19 cellular contexts compared by ENCODE assay signal in genomic region chr14:88556581-88556980, GRCh38. TPM values are rescaled to one million over a fixed set of nuclear protein-coding genes. Genes with fewer than 3 reads are reported as not detected.
DNase-seq lines count a peak whose midpoint lies in the region; ATAC-seq and TF ChIP-seq lines count a peak whose summit lies in the region.
"Had no signal": no experiment of that assay in that cellular context is flagged by ENCODE, and none has a peak within 500 bp of the region (broad histone marks: within the 10 kb centered on the region; RNA-seq: fewer than 3 reads in every experiment).

No MANE protein-coding gene starts in this region.

- 38 to 41% (median 38%) methylated on average over 3 of the region's 3 CpGs for WGBS in psoas muscle, 3 donors

- intact Hi-C loops in psoas muscle (cut with DNase I): loop anchor here in 1 of 2 donors (10.0 kb wide), 1 partner anchor 1398 kb away; the partner anchor contains the start of genes EFCAB11 and TDP1

- DNase-seq in GM03348 (ENCODE audit: low spot score): peak; percentile 27
- DNase-seq in SJSA1 (ENCODE audit: low read depth in 1 of 2, low spot score in 2 of 2): peak in 1 of 2 experiments; percentile 46
- DNase-seq in fibroblast of peridontal ligament (ENCODE audit: extremely low read depth): peak; percentile 31
- no peak for DNase-seq in psoas muscle
- DNase-seq in NCI-H748 treated with DMSO at 0.1 percent for 48 hours (lab: John Stamatoyannopoulos, UW): no peak
- no peak for DNase-seq in globus pallidus (ENCODE audit: low spot score)
- DNase-seq: activated T-cell treated with anti-CD3 and anti-CD28 coated beads, Interleukin-2, amount 50 U/mL, for 72 hours; DMS53; effector CD4-positive, alpha-beta T cell; GF-D8; NCI-H1092; NCI-H1930; NCI-H69 had no signal

- H3K4me1 ChIP-seq in SJSA1 (replicated peaks): peaks cover 44% of the 10 kb centered on the region
- peaks cover 27% of the 10 kb centered on the region for H3K4me1 ChIP-seq in psoas muscle

- peaks cover 7% of the 10 kb centered on the region; the same call in 1 of the 2 replicates for H3K36me3 ChIP-seq in SJSA1
- H3K36me3 ChIP-seq in psoas muscle (ENCODE audit: insufficient read depth in 1 of 2, low read depth in 1 of 2): no peaks in the 10 kb centered on the region
- H3K36me3 ChIP-seq: ascending aorta had no signal

- H3K27ac ChIP-seq in SJSA1: peak overlapping the region; percentile 95
- H3K27ac ChIP-seq in psoas muscle: peak overlapping the region; percentile 50
- H3K27ac ChIP-seq: ascending aorta had no signal

- H3K4me3 ChIP-seq in SJSA1: no peak overlapping the region
- H3K4me3 ChIP-seq in psoas muscle: no peak overlapping the region
- H3K4me3 ChIP-seq: ascending aorta had no signal

- ATAC-seq in psoas muscle: no peak
- ATAC-seq in HG02981 (IDR thresholded peaks at IDR 0.05; ENCODE audit: unreplicated experiment): no peak
- ATAC-seq: esophagus mucosa; stimulated activated memory B cell treated with anti-CD40 and anti-IgM and Interleukin-4, amounts not matched to agents 10 μg/mL and 1 μg/mL and 100 μg/mL, for 72 hours had no signal

- no peak for TF ChIP-seq CTCF in psoas muscle (IDR thresholded peaks at IDR 0.05)

- H3K27me3 ChIP-seq in SJSA1 (replicated peaks): no peaks in the 10 kb centered on the region
- H3K27me3 ChIP-seq in psoas muscle (ENCODE audit: insufficient read depth in 3 of 3, low read length in 2 of 3): no peaks in the 10 kb centered on the region
- H3K27me3 ChIP-seq: ascending aorta had no signal

- H3K9me3 ChIP-seq in SJSA1 (replicated peaks) (no peaks in the 10 kb centered on the region), psoas muscle (no peaks in the 10 kb centered on the region)
- H3K9me3 ChIP-seq: ascending aorta had no signal

RNA-seq across cellular contexts. Expression of gene PTPN21, which starts 1.8 kb away (rescaled TPM):
- total RNA-seq in SJSA1 (2014; rRNA removed; shearing (Covaris generic)): 8.5 and 16.1 TPM in 2 replicates
- total RNA-seq in psoas muscle: 10 to 100 TPM; 14.8 to 27.3 (median 18.5) TPM
- 10 to 100 TPM in 1 of 3 donors, 1 to 10 TPM in 2; 4.7 to 10.7 (median 6.6) TPM for polyA plus RNA-seq in psoas muscle
- total RNA-seq: activated naive CD4-positive, alpha-beta T cell treated with anti-CD3 and anti-CD28 coated beads, Interleukin-2, amount 50 U/mL, for 72 hours had no signal
- polyA plus RNA-seq: naive thymus-derived CD4-positive, alpha-beta T cell had no signal

RNA-seq across cellular contexts. Expression of gene ZC3H14, which starts 6.3 kb away (rescaled TPM):
- 54.8 and 86.1 TPM in 2 replicates for total RNA-seq in SJSA1 (2014; rRNA removed; shearing (Covaris generic))
- total RNA-seq in psoas muscle: 10 to 100 TPM; 34.0 to 38.8 (median 37.9) TPM
- polyA plus RNA-seq in psoas muscle: 10 to 100 TPM; 28.5 to 45.0 (median 36.0) TPM

Comparison
In these comparisons a context has a peak if more than half of its experiments do, and no peak if none do; other contexts are left out.
1. DNase-seq: peak in GM03348 (single experiment) and fibroblast of peridontal ligament (single experiment); none in psoas muscle (0 of 2), NCI-H748 treated with DMSO at 0.1 percent for 48 hours (single experiment) and globus pallidus (single experiment).